In the genomic region with DNA sequence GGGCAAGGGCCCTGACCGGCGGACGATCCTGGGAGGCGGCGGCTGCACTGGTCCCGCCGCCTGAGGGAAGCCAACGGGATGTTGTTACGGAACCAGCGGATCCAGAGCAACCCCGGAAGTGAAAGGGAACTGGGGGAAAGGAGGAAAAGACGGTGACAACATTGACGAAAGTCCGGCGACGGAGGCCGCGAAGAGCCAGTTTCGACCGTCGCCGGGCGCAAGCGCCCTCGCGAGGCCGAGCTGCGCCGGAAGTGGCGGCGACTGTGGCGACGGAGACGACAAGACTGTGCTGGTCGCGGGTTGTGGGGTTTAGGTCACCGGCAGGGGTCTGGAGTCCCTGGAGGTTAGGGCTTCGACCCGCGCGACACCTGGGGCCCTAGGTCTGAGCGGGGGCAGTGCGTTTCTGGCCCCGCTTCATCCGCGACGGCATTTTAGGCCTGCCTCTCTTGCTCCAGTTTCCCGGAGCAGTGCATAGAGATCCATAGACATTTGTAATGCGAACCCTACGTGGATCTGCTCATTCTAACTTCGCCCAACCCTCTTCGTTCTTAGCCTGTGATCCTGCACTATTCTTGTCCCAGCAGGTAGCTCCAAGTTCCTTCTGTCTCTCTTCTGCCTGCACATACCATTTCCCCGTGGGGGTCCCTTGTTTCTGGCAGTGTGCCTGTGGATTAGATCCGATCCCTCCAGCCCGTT, we compare ENCODE assay signal across 1 cellular context.
TF ChIP-seq lines count a peak whose summit lies in the region.

Gene BOD1L1, minus strand, starts transcription at position 120 of the 696 bp plus-strand sequence. CDS start 138 bp downstream, outside the sequence.

TF ChIP-seq in HEK293, 187 proteins besides CTCF, POLR2A, EP300 and RAD21 (continued from another document and continues in another):
- TF ChIP-seq ZNF692 (tag by site-specific recombination; IDR thresholded peaks at IDR 0.05) = peak; percentile 56; the same call in 1 of the 2 replicates
- peak; percentile 83 for TF ChIP-seq ZBTB21 (tag by site-specific recombination; IDR thresholded peaks at IDR 0.05)
- TF ChIP-seq ZBTB8A (tag by site-specific recombination; IDR thresholded peaks at IDR 0.05) = peak; percentile 83
- peak; percentile 62; the same call in 1 of the 2 replicates for TF ChIP-seq SP7 (tag by site-specific recombination; IDR thresholded peaks at IDR 0.05)
- TF ChIP-seq ZNF157 (tag by site-specific recombination; IDR thresholded peaks at IDR 0.05) = no peak
- no peak for TF ChIP-seq ZNF514 (tag by site-specific recombination; IDR thresholded peaks at IDR 0.05)
- TF ChIP-seq WT1 (tag by site-specific recombination; IDR thresholded peaks at IDR 0.05) = peak; percentile 11; the same call in 1 of the 2 replicates
- TF ChIP-seq OSR2 (tag by site-specific recombination; IDR thresholded peaks at IDR 0.05) = no peak
- TF ChIP-seq HOXC10 (CRISPR knock-in tag; IDR thresholded peaks at IDR 0.05) = no peak
- no peak for TF ChIP-seq ZNF521 (tag by site-specific recombination; IDR thresholded peaks at IDR 0.05)
- TF ChIP-seq SP2 (tag by site-specific recombination; IDR thresholded peaks at IDR 0.05) = peak; percentile 87
- TF ChIP-seq ZNF843 (tag by site-specific recombination; IDR thresholded peaks at IDR 0.05) = peak; percentile 53
- TF ChIP-seq SP3 (tag by site-specific recombination; IDR thresholded peaks at IDR 0.05) = peak; percentile 58
- TF ChIP-seq ZNF561 (tag by site-specific recombination; IDR thresholded peaks at IDR 0.05; ENCODE audit: borderline replicate concordance) = peak; percentile 48; the same call in 1 of the 2 replicates
- no peak for TF ChIP-seq REPIN1 (tag by site-specific recombination; IDR thresholded peaks at IDR 0.05; ENCODE audit: low read depth)
- no peak for TF ChIP-seq ZNF239 (tag by site-specific recombination; IDR thresholded peaks at IDR 0.05)
- peak; percentile 91 for TF ChIP-seq ZBTB6 (tag by site-specific recombination; IDR thresholded peaks at IDR 0.05)
- TF ChIP-seq ZBTB26 (tag by site-specific recombination; optimal IDR thresholded peaks at IDR 0.05) = peak; percentile 73
- TF ChIP-seq, protein P1, sequence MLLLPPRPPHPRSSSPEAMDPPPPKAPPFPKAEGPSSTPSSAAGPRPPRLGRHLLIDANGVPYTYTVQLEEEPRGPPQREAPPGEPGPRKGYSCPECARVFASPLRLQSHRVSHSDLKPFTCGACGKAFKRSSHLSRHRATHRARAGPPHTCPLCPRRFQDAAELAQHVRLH (tag by site-specific recombination; IDR thresholded peaks at IDR 0.05) = no peak; the same call in none of the 2 replicates
- TF ChIP-seq ZNF10 (tag by site-specific recombination; IDR thresholded peaks at IDR 0.05) = peak; percentile 63; the same call in 1 of the 2 replicates
- peak; percentile 24; the same call in 1 of the 2 replicates for TF ChIP-seq IKZF3 (tag by site-specific recombination; IDR thresholded peaks at IDR 0.05)
- TF ChIP-seq, protein P2, sequence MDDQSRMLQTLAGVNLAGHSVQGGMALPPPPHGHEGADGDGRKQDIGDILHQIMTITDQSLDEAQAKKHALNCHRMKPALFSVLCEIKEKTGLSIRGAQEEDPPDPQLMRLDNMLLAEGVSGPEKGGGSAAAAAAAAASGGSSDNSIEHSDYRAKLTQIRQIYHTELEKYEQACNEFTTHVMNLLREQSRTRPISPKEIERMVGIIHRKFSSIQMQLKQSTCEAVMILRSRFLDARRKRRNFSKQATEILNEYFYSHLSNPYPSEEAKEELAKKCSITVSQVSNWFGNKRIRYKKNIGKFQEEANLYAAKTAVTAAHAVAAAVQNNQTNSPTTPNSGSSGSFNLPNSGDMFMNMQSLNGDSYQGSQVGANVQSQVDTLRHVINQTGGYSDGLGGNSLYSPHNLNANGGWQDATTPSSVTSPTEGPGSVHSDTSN (CRISPR knock-in tag; IDR thresholded peaks at IDR 0.05) = no peak
- TF ChIP-seq FEZF1 (tag by site-specific recombination; IDR thresholded peaks at IDR 0.05) = peak; percentile 33; the same call in 1 of the 2 replicates
- TF ChIP-seq ZBTB11 (tag by site-specific recombination; conservative IDR thresholded peaks at IDR 0.05; ENCODE audit: low read depth) = peak; percentile 95
- TF ChIP-seq ZNF629 (tag by site-specific recombination; IDR thresholded peaks at IDR 0.05) = peak; percentile 93
- TF ChIP-seq ZNF544 (tag by site-specific recombination; IDR thresholded peaks at IDR 0.05) = no peak
- peak; percentile 44; the same call in 1 of the 2 replicates for TF ChIP-seq ZBTB20 (tag by site-specific recombination; IDR thresholded peaks at IDR 0.05)
- peak; percentile 30; the same call in 1 of the 2 replicates for TF ChIP-seq TRIM28 (IDR thresholded peaks at IDR 0.05; ENCODE audit: borderline replicate concordance, low read length)
- TF ChIP-seq ZNF530 (tag by site-specific recombination; IDR thresholded peaks at IDR 0.05; ENCODE audit: low read depth) = no peak
- no peak for TF ChIP-seq ZBTB10 (tag by site-specific recombination; IDR thresholded peaks at IDR 0.05)
- TF ChIP-seq YY2 (tag by site-specific recombination; IDR thresholded peaks at IDR 0.05) = no peak
- TF ChIP-seq ZNF792 (tag by site-specific recombination; IDR thresholded peaks at IDR 0.05) = no peak
- TF ChIP-seq ZNF202 (tag by site-specific recombination; IDR thresholded peaks at IDR 0.05; ENCODE audit: borderline replicate concordance) = no peak
- peak; percentile 67 for TF ChIP-seq KLF16 (tag by site-specific recombination; IDR thresholded peaks at IDR 0.05)
- no peak for TF ChIP-seq ZNF146 (tag by site-specific recombination; IDR thresholded peaks at IDR 0.05)
- TF ChIP-seq, protein P3, sequence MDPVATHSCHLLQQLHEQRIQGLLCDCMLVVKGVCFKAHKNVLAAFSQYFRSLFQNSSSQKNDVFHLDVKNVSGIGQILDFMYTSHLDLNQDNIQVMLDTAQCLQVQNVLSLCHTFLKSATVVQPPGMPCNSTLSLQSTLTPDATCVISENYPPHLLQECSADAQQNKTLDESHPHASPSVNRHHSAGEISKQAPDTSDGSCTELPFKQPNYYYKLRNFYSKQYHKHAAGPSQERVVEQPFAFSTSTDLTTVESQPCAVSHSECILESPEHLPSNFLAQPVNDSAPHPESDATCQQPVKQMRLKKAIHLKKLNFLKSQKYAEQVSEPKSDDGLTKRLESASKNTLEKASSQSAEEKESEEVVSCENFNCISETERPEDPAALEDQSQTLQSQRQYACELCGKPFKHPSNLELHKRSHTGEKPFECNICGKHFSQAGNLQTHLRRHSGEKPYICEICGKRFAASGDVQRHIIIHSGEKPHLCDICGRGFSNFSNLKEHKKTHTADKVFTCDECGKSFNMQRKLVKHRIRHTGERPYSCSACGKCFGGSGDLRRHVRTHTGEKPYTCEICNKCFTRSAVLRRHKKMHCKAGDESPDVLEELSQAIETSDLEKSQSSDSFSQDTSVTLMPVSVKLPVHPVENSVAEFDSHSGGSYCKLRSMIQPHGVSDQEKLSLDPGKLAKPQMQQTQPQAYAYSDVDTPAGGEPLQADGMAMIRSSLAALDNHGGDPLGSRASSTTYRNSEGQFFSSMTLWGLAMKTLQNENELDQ (tag by site-specific recombination; IDR thresholded peaks at IDR 0.05; ENCODE audit: low read depth) = no peak
- no peak for TF ChIP-seq ZNF626 (tag by site-specific recombination; IDR thresholded peaks at IDR 0.05)
- peak; percentile 32; the same call in 1 of the 2 replicates for TF ChIP-seq YY1 (tag by site-specific recombination; IDR thresholded peaks at IDR 0.05)
- TF ChIP-seq GLIS1 (tag by site-specific recombination; IDR thresholded peaks at IDR 0.05) = no peak
- peak; percentile 64 for TF ChIP-seq ZBTB17 (tag by site-specific recombination; IDR thresholded peaks at IDR 0.05)
- TF ChIP-seq ZNF302 (tag by site-specific recombination; IDR thresholded peaks at IDR 0.05; ENCODE audit: low read depth) = no peak
- TF ChIP-seq ZNF621 (tag by site-specific recombination; IDR thresholded peaks at IDR 0.05) = no peak
- TF ChIP-seq ZNF501 (tag by site-specific recombination; IDR thresholded peaks at IDR 0.05) = peak; percentile 80
- TF ChIP-seq, protein P4, sequence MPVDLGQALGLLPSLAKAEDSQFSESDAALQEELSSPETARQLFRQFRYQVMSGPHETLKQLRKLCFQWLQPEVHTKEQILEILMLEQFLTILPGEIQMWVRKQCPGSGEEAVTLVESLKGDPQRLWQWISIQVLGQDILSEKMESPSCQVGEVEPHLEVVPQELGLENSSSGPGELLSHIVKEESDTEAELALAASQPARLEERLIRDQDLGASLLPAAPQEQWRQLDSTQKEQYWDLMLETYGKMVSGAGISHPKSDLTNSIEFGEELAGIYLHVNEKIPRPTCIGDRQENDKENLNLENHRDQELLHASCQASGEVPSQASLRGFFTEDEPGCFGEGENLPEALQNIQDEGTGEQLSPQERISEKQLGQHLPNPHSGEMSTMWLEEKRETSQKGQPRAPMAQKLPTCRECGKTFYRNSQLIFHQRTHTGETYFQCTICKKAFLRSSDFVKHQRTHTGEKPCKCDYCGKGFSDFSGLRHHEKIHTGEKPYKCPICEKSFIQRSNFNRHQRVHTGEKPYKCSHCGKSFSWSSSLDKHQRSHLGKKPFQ (tag by site-specific recombination; IDR thresholded peaks at IDR 0.05) = no peak
- no peak for TF ChIP-seq ZNF837 (tag by site-specific recombination; IDR thresholded peaks at IDR 0.05)
- peak; percentile 65; the same call in 1 of the 2 replicates for TF ChIP-seq BCL11B (tag by site-specific recombination; IDR thresholded peaks at IDR 0.05; ENCODE audit: low read depth)
- TF ChIP-seq ZNF624 (tag by site-specific recombination; IDR thresholded peaks at IDR 0.05) = no peak
- no peak for TF ChIP-seq GLI4 (tag by site-specific recombination; IDR thresholded peaks at IDR 0.05)
